9 cellular contexts compared by ENCODE assay signal in genomic region chr7:29194594-29195417, GRCh38. TPM values are rescaled to one million over a fixed set of nuclear protein-coding genes. Genes with fewer than 3 reads are reported as not detected.
DNase-seq lines count a peak whose midpoint lies in the region; ATAC-seq and TF ChIP-seq lines count a peak whose summit lies in the region.
"Had no signal": no experiment of that assay in that cellular context is flagged by ENCODE, and none has a peak within 500 bp of the region (broad histone marks: within the 10 kb centered on the region; RNA-seq: fewer than 3 reads in every experiment).

Gene CHN2 (plus strand): TSS chr7:29194775.

- H3K27me3 ChIP-seq in WERI-Rb-1 (ENCODE audit: insufficient read depth, low read depth, severe bottlenecking) = peaks cover 51% of the 10 kb centered on the region

- DNase-seq in GM13976 (ENCODE audit: low spot score) (peak; percentile 48), NCI-H128 (lab: John Stamatoyannopoulos, UW; ENCODE audit: unreplicated experiment) (peak; percentile 33), WERI-Rb-1 (peak; percentile 71), chondrocyte (ENCODE audit: low spot score) (no peak), left lobe of liver (ENCODE audit: low spot score) (peak; percentile 81)
- peak; percentile 27 to 54 for DNase-seq in stimulated activated CD4-positive, alpha-beta T cell treated with anti-CD3 and anti-CD28 coated beads, Interleukin-2, amount 100 ng/mL, for 24 hours

- in situ Hi-C loops in GM13976 (cut with MboI; ENCODE audit: low sequenced_read_pairs, unreplicated experiment) = no loop called here

- ATAC-seq in left lobe of liver = peak; percentile 66
- ATAC-seq in HG03095 (IDR thresholded peaks at IDR 0.05; ENCODE audit: unreplicated experiment) = no peak
- ATAC-seq in GM18520 (IDR thresholded peaks at IDR 0.05; ENCODE audit: unreplicated experiment) = no peak

- H3K4me3 Mint-ChIP-seq in chondrocyte (ENCODE audit: unreplicated experiment) = peak within 1 kb of the TSS; percentile 78

- TF ChIP-seq CTCF in GM13976 (IDR thresholded peaks at IDR 0.05; ENCODE audit: borderline replicate concordance, control extremely low read depth, extremely low read depth, insufficient read depth, missing control alignments) = no peak
- TF ChIP-seq CTCF in WERI-Rb-1 (IDR thresholded peaks at IDR 0.05; ENCODE audit: low read depth, low read length) = 0 out of 2 replicates have a peak, but pooled peaks have one; percentile 22
- TF ChIP-seq CTCF in chondrocyte (IDR thresholded peaks at IDR 0.05) = peak; percentile 36

- peaks cover 54% of the 10 kb centered on the region for H3K27me3 Mint-ChIP-seq in chondrocyte (ENCODE audit: low read depth)

- peaks cover 1% of the 10 kb centered on the region for H3K36me3 Mint-ChIP-seq in chondrocyte (ENCODE audit: low read depth)

- H3K9me3 ChIP-seq in WERI-Rb-1 (ENCODE audit: severe bottlenecking) = no peaks in the 10 kb centered on the region

- peak within 1 kb of the TSS; percentile 22; the same call in 1 of the 2 replicates for H3K27ac ChIP-seq in WERI-Rb-1
- H3K27ac ChIP-seq: epithelial cell of prostate had no signal

- H3K4me1 Mint-ChIP-seq in chondrocyte (ENCODE audit: low read depth) = peaks cover 10% of the 10 kb centered on the region

- H3K4me3 ChIP-seq in WERI-Rb-1 (ENCODE audit: low read depth, low read length) = peak within 1 kb of the TSS; percentile 53

- no peaks in the 10 kb centered on the region for H3K36me3 ChIP-seq in WERI-Rb-1

- H3K9me3 Mint-ChIP-seq in chondrocyte (ENCODE audit: low read depth) = no peaks in the 10 kb centered on the region

- H3K27ac Mint-ChIP-seq in chondrocyte (ENCODE audit: unreplicated experiment) = no peak within 1 kb of the TSS

RNA-seq across cellular contexts. Expression of gene CHN2, which starts in this region (rescaled TPM):
- total RNA-seq in chondrocyte (0.50 to 1.7 TPM (median 0.56 TPM) in 3 replicates), left lobe of liver (56.5 TPM)

Comparison
In these comparisons a context has a peak if more than half of its experiments do, and no peak if none do; other contexts are left out.
1. RNA of gene CHN2 (total RNA-seq): 56.5 TPM in left lobe of liver (single experiment); 0.50 to 1.7 TPM in chondrocyte; every median in the first group is over 10 times any median in the second.